ENCODE assay signal across 9 cellular contexts in genomic region chr10:43201545-43202131, GRCh38.
A peak's percentile ranks its signal among the peaks of the same experiment; 100 is the strongest.
DNase-seq lines count a peak whose midpoint lies in the region; FAIRE-seq and TF ChIP-seq lines count a peak whose summit lies in the region.
"Had no signal": no experiment of that assay in that cellular context is flagged by ENCODE, and none has a peak within 500 bp of the region (broad histone marks: within the 10 kb centered on the region; RNA-seq: fewer than 3 reads in every experiment).

No MANE protein-coding gene starts in this region.

- H3K4me3 Mint-ChIP-seq in glutamatergic neuron (ENCODE audit: unreplicated experiment) = peak overlapping the region; percentile 78

- H3K27me3 ChIP-seq in neutrophil = no peaks in the 10 kb centered on the region

- DNase-seq in D341Med (ENCODE audit: low spot score) = peak; percentile 20
- DNase-seq in OCI-LY7 (ENCODE audit: low spot score) = no peak
- no peak for DNase-seq in glutamatergic neuron
- DNase-seq in RCC 7860 (ENCODE audit: low spot score) = no peak
- DNase-seq in A172 (ENCODE audit: low spot score) = no peak
- no peak for DNase-seq in glomerular visceral epithelial cell (ENCODE audit: extremely low spot score)
- no peak for DNase-seq in NCI-H510A (lab: John Stamatoyannopoulos, UW)
- DNase-seq: NCI-H2107 had no signal

- H3K4me3 ChIP-seq in OCI-LY7 (ENCODE audit: low read depth, low read length, poor library complexity, severe bottlenecking) = no peak overlapping the region
- H3K4me3 ChIP-seq in neutrophil (ENCODE audit: low read depth in 1 of 2, low read length in 1 of 2) = peak overlapping the region; percentile 65 to 84

- no peak for FAIRE-seq in RCC 7860 (lab: Jason Lieb, UNC)

- CTCF ChIA-PET in OCI-LY7 (lab: Charles Lee; ENCODE audit: unreplicated experiment) = interaction anchor here (0.7 kb wide), 1 partner anchor 10 kb away, joined by 4 read pairs; no protein-coding TSS in a partner anchor

- H3K9me3 ChIP-seq in OCI-LY7 (ENCODE audit: low read length) (no peaks in the 10 kb centered on the region), neutrophil (no peaks in the 10 kb centered on the region)

- no peaks in the 10 kb centered on the region for H3K36me3 ChIP-seq in OCI-LY7 (ENCODE audit: insufficient read depth, low read length)
- H3K36me3 ChIP-seq in neutrophil = peaks cover 33% of the 10 kb centered on the region

- H3K4me1 ChIP-seq in OCI-LY7 (ENCODE audit: insufficient read depth, low read length, poor library complexity, severe bottlenecking) = peaks cover 8% of the 10 kb centered on the region
- peaks cover 12 to 24% of the 10 kb centered on the region in 2 experiments for H3K4me1 ChIP-seq in neutrophil (ENCODE audit: control insufficient read depth in 1 of 2, insufficient read depth in 1 of 2, low read depth in 1 of 2, low read length in 1 of 2)

- peak overlapping the region; percentile 80; the same call in 1 of the 2 replicates for H3K4me2 ChIP-seq in OCI-LY7 (ENCODE audit: low read length)

- no peak overlapping the region for H3K27ac Mint-ChIP-seq in glutamatergic neuron (ENCODE audit: unreplicated experiment)

- H2AFZ ChIP-seq in OCI-LY7 (ENCODE audit: low read length) = no peak overlapping the region

- H3K36me3 Mint-ChIP-seq in glutamatergic neuron (ENCODE audit: unreplicated experiment) = no peaks in the 10 kb centered on the region

- BruUV-seq in OCI-LY7 (replicated peaks; lab: Mats Ljungman, UMichigan) = no TSS peak

- TF ChIP-seq CTCF in OCI-LY7 (conservative IDR thresholded peaks at IDR 0.05; ENCODE audit: low read length) (no peak), glutamatergic neuron (IDR thresholded peaks at IDR 0.05; ENCODE audit: partially characterized antibody, unreplicated experiment) (no peak), neutrophil (IDR thresholded peaks at IDR 0.05) (no peak)

- H3K9me3 Mint-ChIP-seq in glutamatergic neuron (ENCODE audit: unreplicated experiment) = peaks cover 2% of the 10 kb centered on the region

- no peaks in the 10 kb centered on the region for H3K4me1 Mint-ChIP-seq in glutamatergic neuron (ENCODE audit: low read depth, unreplicated experiment)

- H3K79me2 ChIP-seq in OCI-LY7 (ENCODE audit: insufficient read depth, low read depth, low read length) = no peaks in the 10 kb centered on the region

- no peak overlapping the region for H3K27ac ChIP-seq in OCI-LY7 (ENCODE audit: low read depth, low read length, poor library complexity, severe bottlenecking)
- peak overlapping the region; percentile 71 for H3K27ac ChIP-seq in neutrophil

- intact Hi-C loops in OCI-LY7 (cut with micrococcal nuclease; ENCODE audit: unreplicated experiment) = loop anchor here (2.0 kb wide), 1 partner anchor 61 kb away; no protein-coding TSS in a partner anchor

- peaks cover 3% of the 10 kb centered on the region for H3K27me3 Mint-ChIP-seq in glutamatergic neuron (ENCODE audit: unreplicated experiment)

- H3K9me2 ChIP-seq in OCI-LY7 (ENCODE audit: insufficient read depth, low read length) = no peaks in the 10 kb centered on the region

- POLR2A ChIA-PET in OCI-LY7 (lab: Charles Lee) = interaction anchor here (0.6 to 1.6 kb wide), 3 partner anchors 47 to 63 kb away, joined by 4 to 8 read pairs (median 4); partner anchors contain the start of gene CSGALNACT2

- H4K20me1 ChIP-seq in OCI-LY7 (ENCODE audit: insufficient read depth, low read length) = no peaks in the 10 kb centered on the region
